ENCODE assay signal across 26 cellular contexts in the genomic region with DNA sequence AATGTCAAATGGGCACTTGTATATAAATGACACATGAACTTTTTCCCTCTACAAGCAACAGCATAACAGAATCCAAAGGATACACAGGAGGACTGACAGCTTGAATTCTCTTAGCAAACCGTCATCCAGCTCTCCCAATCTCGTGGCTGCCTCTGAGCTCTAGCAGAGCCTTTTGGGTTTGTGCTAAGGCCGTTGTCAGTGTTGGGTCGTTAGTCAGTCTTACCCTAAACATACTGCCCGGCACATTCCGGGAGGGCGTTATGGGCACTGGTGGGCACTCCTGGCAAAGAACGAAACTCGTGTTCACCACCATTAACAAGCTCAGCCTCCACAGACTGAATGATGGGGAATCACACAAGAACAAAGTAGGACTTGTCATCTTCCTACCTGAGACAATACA. TPM values are rescaled to one million over a fixed set of nuclear protein-coding genes. Genes with fewer than 3 reads are reported as not detected.
"Had no signal": no experiment of that assay in that cellular context is flagged by ENCODE, and none has a peak within 500 bp of the region (broad histone marks: within the 10 kb centered on the region; RNA-seq: fewer than 3 reads in every experiment).

No MANE protein-coding gene starts in this region.

- H3K9me3 ChIP-seq: colonic mucosa, esophagus muscularis mucosa, esophagus squamous epithelium, gastrocnemius medialis, gastroesophageal sphincter, heart right ventricle had no signal

- DNase-seq: colonic mucosa; cortex of kidney; dermis blood vessel endothelial cell; dorsolateral prefrontal cortex; effector CD4-positive, alpha-beta T cell; effector CD8-positive, alpha-beta T cell; effector memory CD4-positive, alpha-beta T cell; effector memory CD8-positive, alpha-beta T cell; erythroblast; esophagus squamous epithelium; foreskin fibroblast; foreskin keratinocyte; foreskin melanocyte; gastrocnemius medialis; glutamatergic neuron; heart right ventricle had no signal

- H3K4me3 Mint-ChIP-seq: dendritic cell treated with granulocyte-macrophage colony-stimulating factor and Interleukin-4, amounts not matched to agents 40 ng/mL and 50 ng/mL, for 4 days; effector memory CD8-positive, alpha-beta T cell had no signal

- H3K36me3 ChIP-seq: colonic mucosa, gastrocnemius medialis, heart right ventricle had no signal

- H3K27ac Mint-ChIP-seq: dendritic cell treated with granulocyte-macrophage colony-stimulating factor and Interleukin-4, amounts not matched to agents 40 ng/mL and 50 ng/mL, for 4 days; effector memory CD8-positive, alpha-beta T cell had no signal

- H3K9me3 Mint-ChIP-seq: dendritic cell treated with granulocyte-macrophage colony-stimulating factor and Interleukin-4, amounts not matched to agents 40 ng/mL and 50 ng/mL, for 4 days had no signal

- H3K4me1 ChIP-seq: colonic mucosa, esophagus muscularis mucosa, esophagus squamous epithelium, foreskin keratinocyte, gastrocnemius medialis, gastroesophageal sphincter, heart right ventricle had no signal

- H3K27ac ChIP-seq: colonic mucosa, coronary artery, dorsolateral prefrontal cortex, epithelial cell of prostate, esophagus muscularis mucosa, esophagus squamous epithelium, foreskin keratinocyte, gastrocnemius medialis, gastroesophageal sphincter had no signal

- H3K27me3 ChIP-seq: colonic mucosa, dorsolateral prefrontal cortex, esophagus muscularis mucosa, esophagus squamous epithelium, foreskin keratinocyte, gastrocnemius medialis, gastroesophageal sphincter had no signal

- ATAC-seq: effector memory CD8-positive, alpha-beta T cell; esophagus mucosa; foreskin keratinocyte; gastrocnemius medialis; gastroesophageal sphincter; heart right ventricle had no signal

- H3K4me3 ChIP-seq: colonic mucosa, coronary artery, dorsolateral prefrontal cortex, esophagus muscularis mucosa, esophagus squamous epithelium, gastrocnemius medialis, gastroesophageal sphincter, heart right ventricle had no signal

RNA-seq across cellular contexts. Expression of a gene that starts 19.6 kb away (rescaled TPM):
- total RNA-seq: colonic mucosa, dermis blood vessel endothelial cell, endothelial cell of umbilical vein, epithelial cell of proximal tubule, esophagus mucosa, fibroblast of villous mesenchyme, gastrocnemius medialis, glomerular endothelial cell had no signal
- polyA plus RNA-seq: heart right ventricle had no signal
